In the genomic region with DNA sequence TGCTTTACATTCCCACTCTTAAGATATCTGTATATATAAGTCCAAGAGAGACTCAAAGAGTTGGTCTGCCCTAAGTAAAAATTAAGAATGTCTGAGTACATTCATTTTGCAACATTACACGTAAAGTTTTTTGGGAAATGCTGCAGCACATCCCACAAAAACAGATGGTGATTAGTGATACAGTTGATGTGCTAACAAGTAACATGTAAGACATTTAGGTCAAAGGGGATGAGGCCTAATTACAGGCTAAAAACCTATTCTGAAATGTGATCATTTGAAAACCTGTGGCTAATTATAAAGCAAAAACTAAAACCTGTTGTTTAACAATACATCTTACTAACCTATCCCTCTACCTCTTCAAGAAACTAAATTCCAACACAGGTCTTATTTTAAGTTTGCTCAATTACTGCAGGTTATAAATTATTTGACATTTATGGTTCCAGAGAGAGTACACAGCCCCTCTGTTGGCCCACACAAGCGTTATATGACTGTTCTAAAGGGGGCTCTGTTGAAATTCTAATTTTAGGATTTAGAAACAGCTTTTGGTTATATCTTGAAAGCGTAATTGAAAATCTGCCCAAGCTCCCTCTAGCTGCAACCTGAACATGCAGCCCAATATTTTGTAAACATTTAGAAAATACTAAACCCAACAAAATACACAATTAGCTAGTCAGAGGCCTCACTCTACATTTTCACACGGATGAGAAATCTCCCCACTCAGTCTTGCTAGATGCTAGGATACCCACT, we compare ENCODE assay signal across 13 cellular contexts. TPM values are rescaled to one million over a fixed set of nuclear protein-coding genes. Genes with fewer than 3 reads are reported as not detected.
DNase-seq lines count a peak whose midpoint lies in the region; ATAC-seq and TF ChIP-seq lines count a peak whose summit lies in the region.
"Had no signal": no experiment of that assay in that cellular context is flagged by ENCODE, and none has a peak within 500 bp of the region (broad histone marks: within the 10 kb centered on the region; RNA-seq: fewer than 3 reads in every experiment).

No MANE protein-coding gene starts in this region.

- peak overlapping the region; percentile 35 for H3K27ac Mint-ChIP-seq in endodermal cell
- H3K27ac Mint-ChIP-seq in type B pancreatic cell: peak overlapping the region; percentile 33

- H3K4me1 ChIP-seq in heart right ventricle: peaks cover 0 to 21% (median 17%) of the 10 kb centered on the region in 9 donors
- no peaks in the 10 kb centered on the region for H3K4me1 ChIP-seq in endodermal cell (ENCODE audit: control insufficient read depth, insufficient read depth, low read length)
- H3K4me1 ChIP-seq in mesodermal cell (ENCODE audit: control insufficient read depth, insufficient read depth, low read length, poor library complexity, severe bottlenecking): peaks cover 16% of the 10 kb centered on the region

- peak overlapping the region in 9 of 10 donors; percentile 5 to 72 (median 27) for H3K27ac ChIP-seq in heart right ventricle
- H3K27ac ChIP-seq in endodermal cell (ENCODE audit: low read depth, low read length): peak overlapping the region; percentile 36
- H3K27ac ChIP-seq in mesodermal cell (ENCODE audit: low read depth, low read length, severe bottlenecking): peak overlapping the region; percentile 73
- H3K27ac ChIP-seq: thyroid gland had no signal

- H3K27me3 ChIP-seq in heart right ventricle: no peaks in the 10 kb centered on the region
- H3K27me3 ChIP-seq in endodermal cell (ENCODE audit: control insufficient read depth, insufficient read depth, low read length, poor library complexity, severe bottlenecking): no peaks in the 10 kb centered on the region
- H3K27me3 ChIP-seq: thyroid gland had no signal

- no peaks in the 10 kb centered on the region for H3K9me3 ChIP-seq in heart right ventricle
- no peaks in the 10 kb centered on the region for H3K9me3 ChIP-seq in endodermal cell (ENCODE audit: control insufficient read depth, low read length)
- H3K9me3 ChIP-seq in mesodermal cell (ENCODE audit: control insufficient read depth, low read length): no peaks in the 10 kb centered on the region
- H3K9me3 ChIP-seq: thyroid gland had no signal

- H3K9me3 Mint-ChIP-seq in endodermal cell (no peaks in the 10 kb centered on the region), type B pancreatic cell (no peaks in the 10 kb centered on the region)

- H3K36me3 Mint-ChIP-seq in endodermal cell (ENCODE audit: low read depth) (peaks cover 59% of the 10 kb centered on the region), type B pancreatic cell (peaks cover 24% of the 10 kb centered on the region)

- peaks cover 0 to 83% (median 38%) of the 10 kb centered on the region in 9 donors for H3K36me3 ChIP-seq in heart right ventricle
- H3K36me3 ChIP-seq in endodermal cell (ENCODE audit: control insufficient read depth, insufficient read depth, low read length): peaks cover 47% of the 10 kb centered on the region
- H3K36me3 ChIP-seq in mesodermal cell (ENCODE audit: control insufficient read depth, insufficient read depth, low read length): peaks cover 69% of the 10 kb centered on the region

- DNase-seq in heart right ventricle: no peak
- no peak for DNase-seq in Right ventricle myocardium superior
- DNase-seq in endodermal cell: no peak
- DNase-seq in type B pancreatic cell (ENCODE audit: extremely low spot score, unreplicated experiment): no peak
- DNase-seq in NCI-H82 treated with DMSO at 0.1 percent for 48 hours (lab: John Stamatoyannopoulos, UW; ENCODE audit: unreplicated experiment): no peak
- DNase-seq in activated CD8-positive, alpha-beta memory T cell treated with anti-CD3 and anti-CD28 coated beads, Interleukin-2, amount 50 U/mL, for 48 hours: no peak
- DNase-seq: activated naive CD4-positive, alpha-beta T cell treated with Interleukin-2 at 50 U/mL for 16 hours; cortex of kidney; MV-4-11; NCI-H2171; thyroid gland had no signal

- H3K9ac ChIP-seq in endodermal cell (ENCODE audit: extremely low read depth, low read length, poor library complexity, severe bottlenecking): no peak overlapping the region

- H3K4me3 Mint-ChIP-seq in endodermal cell: no peak overlapping the region
- no peak overlapping the region for H3K4me3 Mint-ChIP-seq in type B pancreatic cell

- intact Hi-C loops in heart right ventricle (cut with DNase I) (no loop called here), Right ventricle myocardium superior (cut with DNase I) (no loop called here)

- WGBS in heart right ventricle, 2 donors: 65 to 68% methylated on average over 4 of the region's 4 CpGs
- 96 to 100% methylated on average over 2 to 4 of the region's 4 CpGs for WGBS in endodermal cell (ENCODE audit: insufficient coverage in 1 of 2, insufficient read length in 1 of 2), 2 experiments
- WGBS in mesodermal cell (ENCODE audit: insufficient coverage in 2 of 2), 2 experiments: 97 to 100% methylated on average over 2 to 3 of the region's 4 CpGs

- H3K27me3 Mint-ChIP-seq in endodermal cell (ENCODE audit: insufficient read depth) (no peaks in the 10 kb centered on the region), type B pancreatic cell (no peaks in the 10 kb centered on the region)

- no peaks in the 10 kb centered on the region for H3K4me1 Mint-ChIP-seq in endodermal cell
- H3K4me1 Mint-ChIP-seq in type B pancreatic cell (ENCODE audit: unreplicated experiment): peaks cover 21% of the 10 kb centered on the region

- no peak for ATAC-seq in heart right ventricle
- no peak for ATAC-seq in Right ventricle myocardium superior (ENCODE audit: poor library complexity)
- ATAC-seq in HG03196 (IDR thresholded peaks at IDR 0.05; ENCODE audit: unreplicated experiment): no peak

- H3K4me3 ChIP-seq in heart right ventricle: no peak overlapping the region
- H3K4me3 ChIP-seq in endodermal cell (ENCODE audit: low read length): no peak overlapping the region
- no peak overlapping the region for H3K4me3 ChIP-seq in mesodermal cell (ENCODE audit: extremely low read depth, insufficient read depth, low read length, poor library complexity, severe bottlenecking)
- H3K4me3 ChIP-seq: thyroid gland had no signal

- TF ChIP-seq CTCF in heart right ventricle (IDR thresholded peaks at IDR 0.05) (peak in 2 of 9 donors; percentile 8 to 11), endodermal cell (conservative IDR thresholded peaks at IDR 0.05) (peak; percentile 13), type B pancreatic cell (conservative IDR thresholded peaks at IDR 0.05) (no peak)

RNA-seq across cellular contexts. Expression of gene BRAP, which starts 42.9 kb away (rescaled TPM):
- 10 to 100 TPM; 10.6 to 18.5 (median 14.9) TPM for total RNA-seq in heart right ventricle
- 1 to 10 TPM; 5.9 to 7.8 TPM for polyA plus RNA-seq in heart right ventricle
- total RNA-seq in Right ventricle myocardium superior: 13.8 TPM
- total RNA-seq in endodermal cell: 10 to 100 TPM; 23.6 to 24.5 TPM
- polyA plus RNA-seq in endodermal cell (2013, experiment 1 of 2): 19.5 TPM
- polyA plus RNA-seq in endodermal cell (2013, experiment 2 of 2): 18.3 TPM
- polyA plus RNA-seq in mesodermal cell (2013, experiment 1 of 2): 18.9 TPM
- polyA plus RNA-seq in mesodermal cell (2013, experiment 2 of 2): 19.5 TPM
- 20.9 and 23.9 TPM in 2 replicates for total RNA-seq in type B pancreatic cell (ENCODE audit: low replicate concordance)

RNA-seq across cellular contexts. Expression of gene ACAD10, which starts 43.0 kb away (rescaled TPM):
- 10 to 100 TPM; 20.3 to 43.4 (median 35.6) TPM for total RNA-seq in heart right ventricle
- 10 to 100 TPM in 1 of 2 donors, 1 to 10 TPM in 1; 7.8 to 35.5 TPM for polyA plus RNA-seq in heart right ventricle
- total RNA-seq in Right ventricle myocardium superior: 29.5 TPM
- total RNA-seq in endodermal cell: 10 to 100 TPM; 43.7 to 47.0 TPM
- 34.4 TPM for polyA plus RNA-seq in endodermal cell (2013, experiment 1 of 2)
- 30.7 TPM for polyA plus RNA-seq in endodermal cell (2013, experiment 2 of 2)
- 25.3 TPM for polyA plus RNA-seq in mesodermal cell (2013, experiment 1 of 2)
- 22.2 TPM for polyA plus RNA-seq in mesodermal cell (2013, experiment 2 of 2)
- total RNA-seq in type B pancreatic cell (ENCODE audit: low replicate concordance): 46.6 and 49.9 TPM in 2 replicates

RNA-seq across cellular contexts. Expression of gene ATXN2, which starts 43.7 kb away (rescaled TPM):
- 10 to 100 TPM; 47.9 to 69.9 (median 55.2) TPM for total RNA-seq in heart right ventricle
- polyA plus RNA-seq in heart right ventricle: 10 to 100 TPM; 18.8 to 49.4 TPM
- 51.8 TPM for total RNA-seq in Right ventricle myocardium superior
- total RNA-seq in endodermal cell: 10 to 100 TPM; 85.7 to 87.3 TPM
- polyA plus RNA-seq in endodermal cell (2013, experiment 1 of 2): 66.0 TPM
- polyA plus RNA-seq in endodermal cell (2013, experiment 2 of 2): 60.3 TPM
- 69.4 TPM for polyA plus RNA-seq in mesodermal cell (2013, experiment 1 of 2)
- 60.1 TPM for polyA plus RNA-seq in mesodermal cell (2013, experiment 2 of 2)
- total RNA-seq in type B pancreatic cell (ENCODE audit: low replicate concordance): 63.4 and 80.9 TPM in 2 replicates
